8 cellular contexts compared by ENCODE assay signal in genomic region chr6:133973109-133973971, GRCh38. TPM values are rescaled to one million over a fixed set of nuclear protein-coding genes. Genes with fewer than 3 reads are reported as not detected.
DNase-seq lines count a peak whose midpoint lies in the region; ATAC-seq and TF ChIP-seq lines count a peak whose summit lies in the region.

No MANE protein-coding gene starts in this region.

- H3K27me3 ChIP-seq in Peyer's patch (no peaks in the 10 kb centered on the region), dorsolateral prefrontal cortex (no peaks in the 10 kb centered on the region)

- H3K9me3 ChIP-seq in Peyer's patch = no peaks in the 10 kb centered on the region

- H3K4me1 ChIP-seq in Peyer's patch = peaks cover 0 to 7% (median 0%) of the 10 kb centered on the region in 4 donors

- DNase-seq in DMS79 treated with DMSO at 0.1 percent for 48 hours (lab: John Stamatoyannopoulos, UW) (peak; percentile 62), Kasumi-1 (lab: John Stamatoyannopoulos, UW) (peak; percentile 67 to 89), Peyer's patch (no peak), dorsolateral prefrontal cortex (no peak), myocyte (ENCODE audit: low read depth) (peak; percentile 75), lower leg skin (ENCODE audit: low spot score in 2 of 2) (no peak), GM19240 (ENCODE audit: insufficient read length, low spot score) (no peak)

- peak; percentile 39 to 78 (median 75) for TF ChIP-seq CTCF in Peyer's patch (IDR thresholded peaks at IDR 0.05)
- TF ChIP-seq CTCF in dorsolateral prefrontal cortex (IDR thresholded peaks at IDR 0.05 in 54 of 56, conservative IDR thresholded peaks at IDR 0.05 in 2 of 56; ENCODE audit: low read depth in 1 of 56, partially characterized antibody in 56 of 56) = peak; percentile 73 to 97 (median 87)
- no peak for TF ChIP-seq CTCF in lower leg skin (IDR thresholded peaks at IDR 0.05)

- 3 to 4% methylated on average over 4 of the region's 4 CpGs for whole genome bisulfite sequencing in lower leg skin, 2 donors

- H3K27ac ChIP-seq in Peyer's patch (no peak overlapping the region), dorsolateral prefrontal cortex (peak overlapping the region in 51 of 59 donors; percentile 3 to 81 (median 60))

- H3K36me3 ChIP-seq in Peyer's patch = no peaks in the 10 kb centered on the region

- TF ChIP-seq POLR2A in Peyer's patch (IDR thresholded peaks at IDR 0.05) (no peak), lower leg skin (IDR thresholded peaks at IDR 0.05) (no peak)

- H3K4me3 ChIP-seq in Peyer's patch (no peak overlapping the region), dorsolateral prefrontal cortex (no peak overlapping the region), lower leg skin (ENCODE audit: low read depth, poor library complexity, severe bottlenecking) (no peak overlapping the region)

- peak; percentile 45 for ATAC-seq in GM21447 (IDR thresholded peaks at IDR 0.05; ENCODE audit: unreplicated experiment)

- intact Hi-C loops in dorsolateral prefrontal cortex (cut with DNase I) (loop anchor here (2.0 to 10.0 kb wide), 5 partner anchors 21 to 121 kb away; partner anchors contain the start of gene TBPL1 (in 1 of the 2)), lower leg skin (cut with DNase I; ENCODE audit: low total_unique reads) (loop anchor here (5.0 kb wide), 1 partner anchor 89 kb away; no protein-coding TSS in a partner anchor)

RNA-seq across cellular contexts. Expression of gene TBPL1, which starts 20.3 kb away (rescaled TPM):
- total RNA-seq in Peyer's patch = 10 to 100 TPM in 1 of 4 donors, 1 to 10 TPM in 3; 4.0 to 35.5 (median 6.6) TPM
- total RNA-seq in dorsolateral prefrontal cortex = 10 to 100 TPM; 23.9 to 70.4 (median 49.9) TPM
- 8.6 and 17.4 TPM in 2 replicates for total RNA-seq in myocyte
- polyA plus RNA-seq in myocyte (2012) = 18.8 TPM
- 10 to 100 TPM; 12.6 to 27.7 (median 23.4) TPM for total RNA-seq in lower leg skin

Comparison
In these comparisons a context has a peak if more than half of its experiments do, and no peak if none do; other contexts are left out.
1. DNase-seq: peak in DMS79 treated with DMSO at 0.1 percent for 48 hours (single experiment), Kasumi-1 (2 of 2) and myocyte (single experiment); none in Peyer's patch (0 of 3), dorsolateral prefrontal cortex (0 of 10), lower leg skin (0 of 2) and GM19240 (single experiment).
2. H3K27ac ChIP-seq: peak in dorsolateral prefrontal cortex (51 of 59); none in Peyer's patch (0 of 4).
3. CTCF ChIP-seq: peak in Peyer's patch (6 of 6) and dorsolateral prefrontal cortex (56 of 56); none in lower leg skin (0 of 3).